ENCODE assay signal across 21 cellular contexts in genomic region chr2:132645943-132646804, GRCh38. TPM values are rescaled to one million over a fixed set of nuclear protein-coding genes. Genes with fewer than 3 reads are reported as not detected.
DNase-seq lines count a peak whose midpoint lies in the region; ATAC-seq and TF ChIP-seq lines count a peak whose summit lies in the region.
"Had no signal": no experiment of that assay in that cellular context is flagged by ENCODE, and none has a peak within 500 bp of the region (broad histone marks: within the 10 kb centered on the region; RNA-seq: fewer than 3 reads in every experiment).

No MANE protein-coding gene starts in this region.

- H3K4me2 ChIP-seq in PC-3 (ENCODE audit: low read length): no peak overlapping the region
- H3K4me2 ChIP-seq: PC-9 had no signal

- peaks cover 0 to 19% (median 15%) of the 10 kb centered on the region in 3 donors for H3K27me3 Mint-ChIP-seq in naive B cell

- DNase-seq in GM12865 (ENCODE audit: low read depth) (peak; percentile 8), PC-3 (no peak), naive B cell (no peak), NCI-H2107 (lab: John Stamatoyannopoulos, UW) (no peak), foreskin keratinocyte (no peak), HAP-1 (ENCODE audit: low spot score in 2 of 2) (no peak)
- DNase-seq: activated CD4-positive, alpha-beta T cell treated with anti-CD3 and anti-CD28 coated beads for 4 hours; activated T-cell treated with anti-CD3 and anti-CD28 coated beads, Interleukin-2, amount 50 U/mL, for 48 hours; EL; heart left ventricle; kidney; NCI-H1092; NCI-H226; PC-9; right lobe of liver; stimulated activated CD4-positive, alpha-beta T cell treated with anti-CD3 and anti-CD28 coated beads, Interleukin-4, amount 100 ng/mL, for 4 hours had no signal

- H3K4me3 Mint-ChIP-seq in naive B cell: peak overlapping the region in 2 of 8 donors; percentile 2 to 42
- H3K4me3 Mint-ChIP-seq: stimulated activated effector memory CD8-positive, alpha-beta T cell treated with anti-CD3 and anti-CD28 coated beads, Interleukin-12 subunit alpha, Interleukin-12 subunit beta, amount 100 ng/mL, for 72 hours had no signal

- no peaks in the 10 kb centered on the region for H3K9me3 ChIP-seq in PC-3 (ENCODE audit: low read length)
- no peaks in the 10 kb centered on the region for H3K9me3 ChIP-seq in HAP-1
- H3K9me3 ChIP-seq: heart left ventricle, right lobe of liver had no signal

- ATAC-seq in HG02678 (IDR thresholded peaks at IDR 0.05; ENCODE audit: unreplicated experiment) (peak; percentile 60), PC-3 (no peak), naive B cell (ENCODE audit: low read depth in 2 of 2) (peak; percentile 45 to 78), foreskin keratinocyte (no peak), GM19023 (IDR thresholded peaks at IDR 0.05; ENCODE audit: unreplicated experiment) (no peak)
- ATAC-seq: stimulated activated effector memory CD8-positive, alpha-beta T cell treated with anti-CD3 and anti-CD28 coated beads, Interleukin-12 subunit alpha, Interleukin-12 subunit beta, amount 100 ng/mL, for 72 hours had no signal

- TSS peak; percentile 22 for BruUV-seq in PC-3 (replicated peaks; lab: Mats Ljungman, UMichigan)

- no peak overlapping the region for H3K27ac ChIP-seq in PC-3 (ENCODE audit: low read length)
- H3K27ac ChIP-seq in foreskin keratinocyte: no peak overlapping the region
- H3K27ac ChIP-seq: epithelial cell of prostate, heart left ventricle, PC-9, right lobe of liver had no signal

- TF ChIP-seq CTCF in GM12865 (IDR thresholded peaks at IDR 0.05; ENCODE audit: insufficient read depth, low read depth, low read length, missing control alignments): no peak
- TF ChIP-seq CTCF in PC-3 (conservative IDR thresholded peaks at IDR 0.05; ENCODE audit: low read depth, low read length): no peak
- TF ChIP-seq CTCF in foreskin keratinocyte (conservative IDR thresholded peaks at IDR 0.05): no peak

- no peaks in the 10 kb centered on the region for H3K36me3 Mint-ChIP-seq in naive B cell
- H3K36me3 Mint-ChIP-seq: stimulated activated effector memory CD8-positive, alpha-beta T cell treated with anti-CD3 and anti-CD28 coated beads, Interleukin-12 subunit alpha, Interleukin-12 subunit beta, amount 100 ng/mL, for 72 hours had no signal

- H3K36me3 ChIP-seq in PC-3 (ENCODE audit: low read depth, low read length) (peaks cover 6% of the 10 kb centered on the region; the same call in 1 of the 2 replicates), HAP-1 (replicated peaks) (no peaks in the 10 kb centered on the region)
- H3K36me3 ChIP-seq: heart left ventricle, right lobe of liver had no signal

- CTCF ChIA-PET in PC-3 (lab: Charles Lee): no interaction called here

- H3K27ac Mint-ChIP-seq in naive B cell: no peak overlapping the region
- H3K27ac Mint-ChIP-seq: stimulated activated effector memory CD8-positive, alpha-beta T cell treated with anti-CD3 and anti-CD28 coated beads, Interleukin-12 subunit alpha, Interleukin-12 subunit beta, amount 100 ng/mL, for 72 hours had no signal

- H2AFZ ChIP-seq in PC-3 (ENCODE audit: low read length): no peak overlapping the region
- H2AFZ ChIP-seq: PC-9 had no signal

- H3K27me3 ChIP-seq in PC-3 (ENCODE audit: low read length) (no peaks in the 10 kb centered on the region), foreskin keratinocyte (no peaks in the 10 kb centered on the region), HAP-1 (ENCODE audit: low read depth) (no peaks in the 10 kb centered on the region; the same call in 1 of the 2 replicates)
- H3K27me3 ChIP-seq: right lobe of liver had no signal

- H4K20me1 ChIP-seq in PC-3 (ENCODE audit: low read length): no peaks in the 10 kb centered on the region; the same call in 1 of the 2 replicates

- H3K4me1 Mint-ChIP-seq in naive B cell: peaks cover 0 to 6% (median 0%) of the 10 kb centered on the region in 3 donors
- H3K4me1 Mint-ChIP-seq: stimulated activated effector memory CD8-positive, alpha-beta T cell treated with anti-CD3 and anti-CD28 coated beads, Interleukin-12 subunit alpha, Interleukin-12 subunit beta, amount 100 ng/mL, for 72 hours had no signal

- H3K4me1 ChIP-seq in PC-3 (ENCODE audit: insufficient read depth, low read length) (no peaks in the 10 kb centered on the region), foreskin keratinocyte (no peaks in the 10 kb centered on the region), HAP-1 (no peaks in the 10 kb centered on the region)
- H3K4me1 ChIP-seq: heart left ventricle had no signal

- H3K9me2 ChIP-seq in PC-3 (replicated peaks; ENCODE audit: low read length): no peaks in the 10 kb centered on the region

- POLR2A ChIA-PET in PC-3 (lab: Charles Lee; ENCODE audit: unreplicated experiment): interaction anchor here (0.6 kb wide), 1 partner anchor 14 kb away, joined by 3 read pairs; no protein-coding TSS in a partner anchor

- H3K9me3 Mint-ChIP-seq in naive B cell: peaks cover 0 to 2% (median 0%) of the 10 kb centered on the region in 7 donors

- no peaks in the 10 kb centered on the region for H3F3A ChIP-seq in PC-3 (ENCODE audit: low read length, unreplicated experiment)

- H3K79me2 ChIP-seq in PC-3 (ENCODE audit: low read length): no peaks in the 10 kb centered on the region

- H3K4me3 ChIP-seq in GM12865 (ENCODE audit: low read depth, low read length) (no peak overlapping the region), PC-3 (ENCODE audit: low read length) (no peak overlapping the region), HAP-1 (no peak overlapping the region)
- H3K4me3 ChIP-seq: heart left ventricle, PC-9, right lobe of liver had no signal

- in situ Hi-C loops in HAP-1 (cut with MboI; ENCODE audit: low sequenced_read_pairs): no loop called here

- intact Hi-C loops in PC-3 (cut with micrococcal nuclease): no loop called here

- no peak overlapping the region for H3K9ac ChIP-seq in PC-3 (ENCODE audit: low read length)

RNA-seq across cellular contexts. Expression of gene LYPD1, which starts 23.8 kb away (rescaled TPM):
- 16.1 and 18.7 TPM in 2 replicates for total RNA-seq in PC-3 (2014; rRNA removed)
- polyA plus RNA-seq in naive B cell (ENCODE audit: low read depth in 6 of 6): not detected
- total RNA-seq in foreskin keratinocyte: not detected in 2 replicates
- polyA plus RNA-seq in foreskin keratinocyte: 0.03 TPM in 1 of 2 replicates, not detected in the other
- total RNA-seq: T-helper 1 cell treated with Interleukin-12 subunit alpha and Interleukin-12 subunit beta and Interleukin-4 antibody, amounts not matched to agents 30 ng/mL and 1 ng/mL, for 36 hours had no signal

Comparison
In these comparisons a context has a peak if more than half of its experiments do, and no peak if none do; other contexts are left out.
1. ATAC-seq: peak in HG02678 (single experiment) and naive B cell (2 of 2); none in PC-3 (single experiment), foreskin keratinocyte (single experiment) and GM19023 (single experiment).
2. RNA of gene LYPD1, which starts 23.8 kb away (total RNA-seq): 16.1 to 18.7 TPM in PC-3; not detected in foreskin keratinocyte; every median in the first group is over 10 times any median in the second.